ENCODE assay signal across 26 cellular contexts in genomic region chr7:28885771-28886170, GRCh38.
"Had no signal": no experiment of that assay in that cellular context is flagged by ENCODE, and none has a peak within 500 bp of the region (broad histone marks: within the 10 kb centered on the region; RNA-seq: fewer than 3 reads in every experiment).

No MANE protein-coding gene starts in this region.

- H3K4me1 ChIP-seq: stomach, suprapubic skin, testis, thyroid gland, tibial artery, tibial nerve, transverse colon, upper lobe of left lung, upper lobe of right lung, uterus, vagina had no signal

- FAIRE-seq: urothelium cell line had no signal

- H3K27ac ChIP-seq: stomach, suprapubic skin, testis, thoracic aorta, thyroid gland, tibial artery, tibial nerve, transverse colon, upper lobe of left lung, upper lobe of right lung, uterus, vagina had no signal

- H3K27me3 ChIP-seq: testis, thyroid gland, upper lobe of left lung, uterus, vagina had no signal

- H3K36me3 ChIP-seq: stomach, suprapubic skin, thoracic aorta, thyroid gland, tibial artery, tibial nerve, transverse colon, upper lobe of left lung, upper lobe of right lung, uterus, vagina had no signal

- DNase-seq: stimulated activated CD4-positive, alpha-beta T cell treated with anti-CD3 and anti-CD28 coated beads, Interleukin-2, amount 100 ng/mL, for 48 hours; stimulated activated CD4-positive, alpha-beta T cell treated with anti-CD3 and anti-CD28 coated beads, Interleukin-4, amount 100 ng/mL, for 1 hour; stimulated activated CD4-positive, alpha-beta T cell treated with anti-CD3 and anti-CD28 coated beads, Interleukin-4, amount 100 ng/mL, for 24 hours; stimulated activated CD4-positive, alpha-beta T cell treated with anti-CD3 and anti-CD28 coated beads, Interleukin-4, amount 100 ng/mL, for 4 hours; stimulated activated CD8-positive, alpha-beta memory T cell treated with anti-CD3 and anti-CD28 coated beads, Interleukin-4, amount 100 ng/mL, for 48 hours; stimulated activated naive B cell treated with anti-CD40 and anti-IgM and Interleukin-4, amounts not matched to agents 10 μg/mL and 1 μg/mL and 100 μg/mL, for 72 hours; stimulated activated naive CD4-positive, alpha-beta T cell; stimulated activated naive CD4-positive, alpha-beta T cell treated with Interleukin-2 at 50 U/mL for 16 hours; stimulated activated naive CD8-positive, alpha-beta T cell treated with anti-CD3 and anti-CD28 coated beads, Interleukin-15, amount 100 ng/mL, for 72 hours; stimulated activated naive CD8-positive, alpha-beta T cell treated with anti-CD3 and anti-CD28 coated beads, Interleukin-15, Interleukin-2, amounts not matched to agents 100 U/mL and 50 U/mL, for 24 hours; stomach; substantia nigra; testis; thyroid gland; tibial artery; transverse colon; upper lobe of left lung; upper lobe of right lung; uterus had no signal

- ATAC-seq: stimulated activated effector memory CD8-positive, alpha-beta T cell treated with anti-CD3 and anti-CD28 coated beads, Interleukin-12 subunit alpha, Interleukin-12 subunit beta, amount 100 ng/mL, for 72 hours; stimulated activated memory B cell treated with anti-CD40 and anti-IgM and Interleukin-4, amounts not matched to agents 10 μg/mL and 1 μg/mL and 100 μg/mL, for 72 hours; stimulated activated naive B cell treated with anti-CD40 and anti-IgM and Interleukin-4, amounts not matched to agents 10 μg/mL and 1 μg/mL and 100 μg/mL, for 72 hours; stimulated activated naive CD8-positive, alpha-beta T cell treated with anti-CD3 and anti-CD28 coated beads, Interleukin-15, amount 100 ng/mL, for 72 hours; stimulated activated naive CD8-positive, alpha-beta T cell treated with anti-CD3 and anti-CD28 coated beads, Interleukin-15, Interleukin-2, amounts not matched to agents 100 U/mL and 50 U/mL, for 24 hours; upper lobe of right lung had no signal

- H3K4me3 ChIP-seq: stomach, suprapubic skin, testis, thoracic aorta, thyroid gland, tibial artery, tibial nerve, transverse colon, upper lobe of left lung, upper lobe of right lung, uterus, vagina had no signal

- H3K9me3 ChIP-seq: suprapubic skin, testis, thoracic aorta, thyroid gland, tibial nerve, transverse colon, upper lobe of left lung, upper lobe of right lung, uterus, vagina had no signal
